17 cellular contexts compared by ENCODE assay signal in the genomic region with DNA sequence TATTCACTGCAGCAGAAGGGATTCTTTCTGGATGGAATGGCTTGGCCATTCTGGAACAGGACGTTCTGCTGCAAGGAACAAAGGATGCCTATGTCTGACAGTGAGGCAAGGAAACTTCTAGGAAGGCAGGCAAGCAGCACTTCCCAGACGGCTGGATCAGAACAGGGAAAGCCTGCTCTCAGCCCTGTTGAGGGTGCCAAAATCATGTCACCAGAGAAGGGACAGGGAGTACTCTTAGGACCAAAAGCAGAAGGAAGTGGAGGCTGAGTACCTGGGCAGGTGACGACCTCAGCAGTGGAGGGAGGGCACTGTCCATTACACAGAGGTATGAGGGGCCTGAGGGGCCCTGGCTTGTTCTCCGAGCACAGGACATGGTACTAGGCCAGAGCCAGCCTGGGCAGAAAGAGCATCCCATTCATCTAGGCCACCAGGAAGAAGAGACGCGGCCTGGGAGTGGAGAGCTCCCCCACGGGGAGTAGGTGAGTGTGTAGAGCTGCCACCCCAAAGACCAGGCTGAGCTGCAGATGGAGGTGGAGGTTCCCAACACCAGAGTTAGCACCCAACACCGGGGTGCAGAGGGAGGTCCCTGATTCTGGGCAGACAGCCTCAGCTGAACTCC. TPM values are rescaled to one million over a fixed set of nuclear protein-coding genes. Genes with fewer than 3 reads are reported as not detected.
DNase-seq lines count a peak whose midpoint lies in the region; ATAC-seq and TF ChIP-seq lines count a peak whose summit lies in the region.
"Had no signal": no experiment of that assay in that cellular context is flagged by ENCODE, and none has a peak within 500 bp of the region (broad histone marks: within the 10 kb centered on the region; RNA-seq: fewer than 3 reads in every experiment).

No MANE protein-coding gene starts in this region.

- H3K79me2 ChIP-seq in smooth muscle cell (ENCODE audit: low read depth), result no peaks in the 10 kb centered on the region

- H3F3A ChIP-seq in smooth muscle cell (ENCODE audit: low read depth), result no peaks in the 10 kb centered on the region

- TF ChIP-seq CTCF in colonic mucosa (IDR thresholded peaks at IDR 0.05) (no peak), smooth muscle cell (IDR thresholded peaks at IDR 0.05; ENCODE audit: borderline replicate concordance, insufficient read depth, poor library complexity, severe bottlenecking) (no peak)

- no peaks in the 10 kb centered on the region for H3K36me3 ChIP-seq in colonic mucosa
- no peaks in the 10 kb centered on the region for H3K36me3 ChIP-seq in smooth muscle cell (ENCODE audit: low read depth)
- H3K36me3 ChIP-seq: BLaER1 treated with 17β-estradiol and CSF1 and Interleukin-3, amounts not matched to agents 10 nM and 100 nM had no signal

- H3K9ac ChIP-seq in colonic mucosa (ENCODE audit: low read depth in 2 of 2, low read length in 2 of 2), result no peak overlapping the region
- no peak overlapping the region for H3K9ac ChIP-seq in smooth muscle cell (ENCODE audit: low read depth)
- H3K9ac ChIP-seq: BLaER1 treated with 17β-estradiol and CSF1 and Interleukin-3, amounts not matched to agents 10 nM and 100 nM had no signal

- H3K4me3 ChIP-seq in colonic mucosa (no peak overlapping the region), smooth muscle cell (no peak overlapping the region)
- H3K4me3 ChIP-seq: BLaER1 treated with 17β-estradiol and CSF1 and Interleukin-3, amounts not matched to agents 10 nM and 100 nM had no signal

- intact Hi-C loops in colonic mucosa (cut with DNase I), result no loop called here

- H3K9me3 ChIP-seq in colonic mucosa, result no peaks in the 10 kb centered on the region
- H3K9me3 ChIP-seq in smooth muscle cell (replicated peaks; ENCODE audit: low read depth), result no peaks in the 10 kb centered on the region
- H3K9me3 ChIP-seq: BLaER1 treated with 17β-estradiol and CSF1 and Interleukin-3, amounts not matched to agents 10 nM and 100 nM had no signal

- no peaks in the 10 kb centered on the region for H3K4me1 ChIP-seq in colonic mucosa
- no peaks in the 10 kb centered on the region for H3K4me1 ChIP-seq in smooth muscle cell (ENCODE audit: low read depth)

- no peak for ATAC-seq in GM18909 (IDR thresholded peaks at IDR 0.05; ENCODE audit: poor library complexity, unreplicated experiment)
- ATAC-seq: stimulated activated naive CD8-positive, alpha-beta T cell treated with anti-CD3 and anti-CD28 coated beads, Interleukin-15, amount 100 ng/mL, for 72 hours had no signal

- H3K27me3 ChIP-seq in colonic mucosa, result no peaks in the 10 kb centered on the region
- H3K27me3 ChIP-seq in smooth muscle cell (ENCODE audit: low read depth), result no peaks in the 10 kb centered on the region
- H3K27me3 ChIP-seq: BLaER1 treated with 17β-estradiol and CSF1 and Interleukin-3, amounts not matched to agents 10 nM and 100 nM had no signal

- H3K27ac ChIP-seq in colonic mucosa (no peak overlapping the region), substantia nigra (ENCODE audit: low read depth, low read length, poor library complexity, severe bottlenecking) (peak overlapping the region; percentile 59), smooth muscle cell (ENCODE audit: low read depth) (no peak overlapping the region)
- H3K27ac ChIP-seq: 22Rv1; BLaER1 treated with 17β-estradiol and CSF1 and Interleukin-3, amounts not matched to agents 10 nM and 100 nM had no signal

- H2AFZ ChIP-seq in smooth muscle cell (ENCODE audit: low read depth), result no peak overlapping the region

- peak; percentile 18 for DNase-seq in activated CD4-positive, CD25-positive, alpha-beta regulatory T cell treated with anti-CD3 and anti-CD28 coated beads, Interleukin-2, amount 50 U/mL, for 72 hours
- DNase-seq in activated CD4-positive, CD25-positive, alpha-beta regulatory T cell (lab: John Stamatoyannopoulos, UW), result no peak
- DNase-seq in colonic mucosa (peak; percentile 10), medulla oblongata (ENCODE audit: extremely low spot score) (peak; percentile 19), substantia nigra (lab: John Stamatoyannopoulos, UW) (peak in 3 of 49 donors; percentile 25 to 69 (median 37)), smooth muscle cell (lab: John Stamatoyannopoulos, UW; ENCODE audit: unreplicated experiment) (no peak), DMS 273 (lab: John Stamatoyannopoulos, UW; ENCODE audit: unreplicated experiment) (no peak)
- DNase-seq: immature natural killer cell, NCI-H2171, T-helper 1 cell had no signal

- H4K20me1 ChIP-seq in smooth muscle cell (ENCODE audit: low read depth), result no peaks in the 10 kb centered on the region

- WGBS in smooth muscle cell (ENCODE audit: low lambda C conversion rate), result 84% methylated on average over 8 of the region's 8 CpGs

- no peak overlapping the region for H3K4me2 ChIP-seq in smooth muscle cell
- H3K4me2 ChIP-seq: BLaER1 treated with 17β-estradiol and CSF1 and Interleukin-3, amounts not matched to agents 10 nM and 100 nM had no signal

RNA-seq across cellular contexts. Expression of a gene that starts 9.6 kb away (rescaled TPM):
- total RNA-seq in colonic mucosa (1 to 10 TPM in 1 of 2 donors, under 1 TPM in 1; 0.66 to 1.9 TPM), smooth muscle cell (not detected in 2 replicates)
- polyA plus RNA-seq in smooth muscle cell, result 0.13 TPM in 1 of 2 replicates, not detected in the other
- polyA plus RNA-seq: immature natural killer cell had no signal

RNA-seq across cellular contexts. Expression of a gene that starts 47.1 kb away (rescaled TPM):
- not detected for total RNA-seq in colonic mucosa
- total RNA-seq in smooth muscle cell, result not detected in 2 replicates
- not detected in 2 replicates for polyA plus RNA-seq in smooth muscle cell
- total RNA-seq: endothelial cell of umbilical vein, mesothelial cell of epicardium, RPMI7951 had no signal
- polyA plus RNA-seq: endothelial cell of umbilical vein, immature natural killer cell had no signal

Comparison
In these comparisons a context has a peak if more than half of its experiments do, and no peak if none do; other contexts are left out.
1. DNase-seq: peak in activated CD4-positive, CD25-positive, alpha-beta regulatory T cell treated with anti-CD3 and anti-CD28 coated beads, Interleukin-2, amount 50 U/mL, for 72 hours (single experiment), colonic mucosa (single experiment) and medulla oblongata (single experiment); none in activated CD4-positive, CD25-positive, alpha-beta regulatory T cell (0 of 4), smooth muscle cell (single experiment) and DMS 273 (single experiment).